Comparison of ENCODE assay signal across 8 cellular contexts in the genomic region with DNA sequence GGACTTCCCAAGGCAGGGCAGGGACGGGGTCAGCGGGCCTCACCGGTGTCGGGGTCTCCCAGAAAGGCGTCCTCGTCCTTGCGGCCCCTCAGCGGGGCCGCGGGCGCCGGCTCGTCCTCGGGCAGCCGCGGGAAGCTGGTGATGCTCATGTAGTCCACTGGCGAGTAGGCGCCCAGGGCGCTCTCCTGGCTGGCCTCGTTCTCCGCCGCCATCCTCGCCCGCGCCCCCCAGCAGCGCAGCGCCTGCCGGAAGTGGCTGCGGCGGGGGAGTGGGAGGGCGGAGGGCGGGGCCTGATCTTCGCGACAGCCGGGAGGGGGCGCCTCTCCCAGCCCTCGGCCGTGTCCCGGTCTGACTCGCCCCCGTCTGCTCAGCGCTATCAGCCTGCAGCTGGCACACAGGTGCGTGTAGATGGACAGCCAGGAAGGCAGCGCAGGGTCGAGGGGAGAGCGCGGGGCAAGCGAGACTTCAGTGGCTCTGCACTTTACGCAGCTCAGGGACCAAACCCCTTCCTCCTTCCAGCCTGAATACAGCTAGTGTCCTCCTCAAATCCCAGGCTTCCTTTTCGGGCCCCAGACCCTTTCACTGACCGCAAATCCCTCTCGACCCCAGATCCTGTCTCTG. TPM values are rescaled to one million over a fixed set of nuclear protein-coding genes. Genes with fewer than 3 reads are reported as not detected.
DNase-seq lines count a peak whose midpoint lies in the region; ATAC-seq lines count a peak whose summit lies in the region.

Gene GGT7, minus strand, starts transcription at position 253 of the 621 bp plus-strand sequence. Its CDS starts 41 bp downstream, at position 212.

- DNase-seq in ELR (ENCODE audit: low read depth) (peak; percentile 89), NCI-H345 (lab: John Stamatoyannopoulos, UW) (peak; percentile 91), cerebellum (ENCODE audit: low spot score) (peak; percentile 90), kidney glomerular epithelial cell (lab: John Stamatoyannopoulos, UW) (peak; percentile 62)
- peak; percentile 82 to 87 for DNase-seq in activated CD4-positive, alpha-beta T cell treated with anti-CD3 and anti-CD28 coated beads for 24 hours (ENCODE audit: low read depth in 2 of 2)
- DNase-seq in stimulated activated CD4-positive, alpha-beta T cell treated with anti-CD3 and anti-CD28 coated beads, Interleukin-15, amount 100 ng/mL, for 24 hours: peak; percentile 91

- peak; percentile 43 for ATAC-seq in HG02973 (IDR thresholded peaks at IDR 0.05; ENCODE audit: unreplicated experiment)
- no peak for ATAC-seq in HG02870 (IDR thresholded peaks at IDR 0.05; ENCODE audit: unreplicated experiment)

RNA-seq across cellular contexts. Expression of gene GGT7, which starts in this region (rescaled TPM):
- total RNA-seq in cerebellum: 19.3 TPM
